ENCODE assay signal across 10 cellular contexts in the genomic region with DNA sequence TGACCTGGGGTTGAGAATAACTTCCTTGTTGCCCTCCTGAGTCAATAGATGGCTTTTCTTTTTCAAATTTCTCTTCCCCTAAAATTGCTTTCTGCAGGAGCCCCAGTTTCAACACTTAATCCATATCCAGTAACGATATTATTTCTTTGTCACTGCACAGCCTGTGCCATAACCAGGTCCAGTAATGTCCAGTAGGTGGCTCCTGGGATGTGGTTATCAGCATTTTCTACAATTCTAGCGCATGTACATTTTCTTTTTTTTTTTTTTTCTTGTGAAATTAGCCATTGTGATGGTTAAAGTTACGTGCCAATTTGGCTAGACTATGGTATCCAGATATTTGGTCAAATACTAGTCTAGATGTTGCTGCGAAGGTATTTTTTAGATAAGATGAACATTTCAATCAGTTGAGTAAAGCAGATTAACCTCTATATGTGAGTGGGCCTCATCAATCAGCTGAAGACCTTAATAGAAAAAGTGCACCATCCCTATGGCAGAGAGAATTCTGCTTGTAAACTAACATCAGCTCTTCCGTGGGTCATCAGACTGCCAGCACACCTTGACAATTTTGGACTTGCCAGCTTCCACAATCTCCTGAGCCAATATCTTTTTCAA.
A peak's percentile ranks its signal among the peaks of the same experiment; 100 is the strongest.
DNase-seq lines count a peak whose midpoint lies in the region; ATAC-seq and TF ChIP-seq lines count a peak whose summit lies in the region.
"Had no signal": no experiment of that assay in that cellular context is flagged by ENCODE, and none has a peak within 500 bp of the region (broad histone marks: within the 10 kb centered on the region; RNA-seq: fewer than 3 reads in every experiment).

No MANE protein-coding gene starts in this region.

- POLR2A ChIA-PET in HEK293T (lab: Yijun Ruan, JAX), result no interaction called here

- peak; percentile 38 to 57 (median 48) for TF ChIP-seq CTCF in adrenal gland (IDR thresholded peaks at IDR 0.05)

- no peak for TF ChIP-seq POLR2A in adrenal gland (IDR thresholded peaks at IDR 0.05)

- CTCF ChIA-PET in HEK293T (lab: Yijun Ruan, JAX), result interaction anchor here (0.7 kb wide), 3 partner anchors 176 to 646 kb away, joined by 3 to 7 read pairs (median 5); no protein-coding TSS in a partner anchor

- peak; percentile 81 for ATAC-seq in left lobe of liver
- ATAC-seq in HG03521 (IDR thresholded peaks at IDR 0.05; ENCODE audit: unreplicated experiment), result no peak
- no peak for ATAC-seq in GM19324 (IDR thresholded peaks at IDR 0.05; ENCODE audit: low FRiP score, unreplicated experiment)

- H3K4me3 ChIP-seq in adrenal gland, result no peak overlapping the region

- H3K27me3 ChIP-seq in adrenal gland, result no peaks in the 10 kb centered on the region
- H3K27me3 ChIP-seq: neutrophil had no signal

- peak; percentile 55 for DNase-seq in AG20443 (ENCODE audit: low spot score)
- peak; percentile 30 for DNase-seq in HEK293T (ENCODE audit: extremely low spot score)
- DNase-seq in adrenal gland, result peak in 4 of 7 donors; percentile 16 to 48 (median 28)
- no peak for DNase-seq in left lobe of liver (ENCODE audit: low spot score)
- no peak for DNase-seq in SKM-1 (lab: John Stamatoyannopoulos, UW; ENCODE audit: unreplicated experiment)
- DNase-seq in G401 (ENCODE audit: low spot score), result no peak
- DNase-seq: NCI-H187 had no signal

- in situ Hi-C loops in G401 (cut with HindIII; ENCODE audit: low sequenced_read_pairs), result no loop called here

- H3K4me1 ChIP-seq in adrenal gland (replicated peaks in 1 of 2), result no peaks in the 10 kb centered on the region

- intact Hi-C loops in adrenal gland (cut with DNase I), result no loop called here

- no peaks in the 10 kb centered on the region for H3K9me3 ChIP-seq in adrenal gland (replicated peaks in 1 of 3)
- H3K9me3 ChIP-seq: neutrophil had no signal

- WGBS in adrenal gland, 4 donors, result 48 to 55% (median 54%) methylated on average over 5 of the region's 5 CpGs

- no peaks in the 10 kb centered on the region for H3K36me3 ChIP-seq in adrenal gland (replicated peaks in 1 of 2)
- H3K36me3 ChIP-seq: neutrophil had no signal

- H3K27ac ChIP-seq in adrenal gland, result no peak overlapping the region
- H3K27ac ChIP-seq: neutrophil had no signal

TF ChIP-seq in HEK293T, 16 proteins besides CTCF, POLR2A, EP300 and RAD21:
- TF ChIP-seq FOXM1 (IDR thresholded peaks at IDR 0.05; ENCODE audit: borderline replicate concordance) (no peak), SP1 (IDR thresholded peaks at IDR 0.05) (no peak), L3MBTL2 (conservative IDR thresholded peaks at IDR 0.05) (no peak), ZNF384 (IDR thresholded peaks at IDR 0.05) (peak; percentile 77)
- TF ChIP-seq, protein P1, sequence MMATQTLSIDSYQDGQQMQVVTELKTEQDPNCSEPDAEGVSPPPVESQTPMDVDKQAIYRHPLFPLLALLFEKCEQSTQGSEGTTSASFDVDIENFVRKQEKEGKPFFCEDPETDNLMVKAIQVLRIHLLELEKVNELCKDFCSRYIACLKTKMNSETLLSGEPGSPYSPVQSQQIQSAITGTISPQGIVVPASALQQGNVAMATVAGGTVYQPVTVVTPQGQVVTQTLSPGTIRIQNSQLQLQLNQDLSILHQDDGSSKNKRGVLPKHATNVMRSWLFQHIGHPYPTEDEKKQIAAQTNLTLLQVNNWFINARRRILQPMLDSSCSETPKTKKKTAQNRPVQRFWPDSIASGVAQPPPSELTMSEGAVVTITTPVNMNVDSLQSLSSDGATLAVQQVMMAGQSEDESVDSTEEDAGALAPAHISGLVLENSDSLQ (IDR thresholded peaks at IDR 0.05), result no peak

Comparison
In these comparisons a context has a peak if more than half of its experiments do, and no peak if none do; other contexts are left out.
1. DNase-seq: peak in AG20443 (single experiment), HEK293T (single experiment) and adrenal gland (4 of 7); none in left lobe of liver (single experiment), SKM-1 (single experiment) and G401 (single experiment).